ENCODE assay signal across 12 cellular contexts in the genomic region with DNA sequence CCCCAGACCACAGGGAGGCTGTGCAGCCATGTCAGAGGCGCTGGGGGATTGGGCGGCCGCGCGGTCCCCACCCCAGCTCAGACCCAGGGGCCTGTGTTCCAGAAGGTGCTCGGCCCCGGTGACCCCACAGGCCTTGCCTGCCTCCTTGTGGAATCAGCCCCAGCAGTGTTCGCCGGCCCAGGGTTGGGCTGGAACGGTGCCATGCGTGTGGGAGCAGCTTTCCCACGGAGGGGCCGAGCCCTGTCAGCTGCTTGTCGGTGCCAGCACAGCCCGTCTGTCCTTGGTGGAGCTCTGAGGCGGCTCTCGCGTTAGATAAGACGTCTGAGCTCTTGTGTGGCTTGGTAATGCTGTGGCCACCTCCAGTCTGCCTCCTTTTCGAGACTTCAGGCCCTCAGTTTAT. TPM values are rescaled to one million over a fixed set of nuclear protein-coding genes. Genes with fewer than 3 reads are reported as not detected.
DNase-seq lines count a peak whose midpoint lies in the region; ATAC-seq and TF ChIP-seq lines count a peak whose summit lies in the region.
"Had no signal": no experiment of that assay in that cellular context is flagged by ENCODE, and none has a peak within 500 bp of the region (broad histone marks: within the 10 kb centered on the region; RNA-seq: fewer than 3 reads in every experiment).

No MANE protein-coding gene starts in this region.

- H3K9me3 ChIP-seq in body of pancreas, result no peaks in the 10 kb centered on the region
- H3K9me3 ChIP-seq in prostate gland, result no peaks in the 10 kb centered on the region

- H3K27me3 ChIP-seq in body of pancreas (no peaks in the 10 kb centered on the region), prostate gland (replicated peaks; ENCODE audit: insufficient read depth) (no peaks in the 10 kb centered on the region)

- intact Hi-C loops in body of pancreas (cut with DNase I), result no loop called here
- intact Hi-C loops in left cardiac atrium (cut with DNase I), result no loop called here
- intact Hi-C loops in prostate gland (cut with DNase I), result no loop called here

- WGBS in body of pancreas, 2 donors, result 15 to 38% methylated on average over 3 to 19 of the region's 20 CpGs
- 40% methylated on average over 12 of the region's 20 CpGs for WGBS in prostate gland

- TF ChIP-seq CTCF in body of pancreas (IDR thresholded peaks at IDR 0.05) (peak in 4 of 7 experiments; percentile 23 to 35 (median 28)), prostate gland (IDR thresholded peaks at IDR 0.05) (no peak)

- H3K4me3 ChIP-seq in body of pancreas, result no peak overlapping the region
- no peak overlapping the region for H3K4me3 ChIP-seq in prostate gland
- H3K4me3 ChIP-seq: skin epidermis had no signal

- peaks cover 55% of the 10 kb centered on the region for H3K4me1 ChIP-seq in body of pancreas
- H3K4me1 ChIP-seq in prostate gland (replicated peaks), result peaks cover 31% of the 10 kb centered on the region

- DNase-seq in Ammon's horn (ENCODE audit: low spot score), result peak; percentile 76
- DNase-seq in body of pancreas, result peak; percentile 79 to 91 (median 88)
- peak; percentile 91 for DNase-seq in left cardiac atrium
- no peak for DNase-seq in prostate gland (ENCODE audit: low spot score)
- no peak for DNase-seq in T1000 (lab: John Stamatoyannopoulos, UW)
- no peak for DNase-seq in NOMO-1 treated with dmso at 0.1 percent for 144 hours (lab: John Stamatoyannopoulos, UW; ENCODE audit: unreplicated experiment)
- DNase-seq: AML-193, NCI-H510A, T-helper 1 cell had no signal

- ATAC-seq in body of pancreas, result peak; percentile 81
- ATAC-seq in left cardiac atrium, result peak; percentile 75 to 82
- ATAC-seq in HG02763 (IDR thresholded peaks at IDR 0.05; ENCODE audit: unreplicated experiment), result no peak
- ATAC-seq in HG03439 (IDR thresholded peaks at IDR 0.05; ENCODE audit: unreplicated experiment), result no peak

- H3K27ac ChIP-seq in body of pancreas (peak overlapping the region in 3 of 4 donors; percentile 30 to 54 (median 49)), prostate gland (peak overlapping the region; percentile 72)

- no peaks in the 10 kb centered on the region for H3K36me3 ChIP-seq in body of pancreas (replicated peaks in 1 of 2; ENCODE audit: insufficient read depth in 1 of 2, low read depth in 2 of 2)
- H3K36me3 ChIP-seq in prostate gland, result no peaks in the 10 kb centered on the region

- TF ChIP-seq POLR2A in body of pancreas (IDR thresholded peaks at IDR 0.05) (no peak), prostate gland (IDR thresholded peaks at IDR 0.05) (no peak)

RNA-seq across cellular contexts. Expression of a gene that starts 8.5 kb away (rescaled TPM):
- 10 to 100 TPM; 32.9 to 82.4 TPM for total RNA-seq in body of pancreas
- total RNA-seq in left cardiac atrium, result 10 to 100 TPM; 47.0 to 48.7 TPM
- 100 to 1,000 TPM; 162 to 215 TPM for total RNA-seq in prostate gland

RNA-seq across cellular contexts. Expression of a gene that starts 8.9 kb away (rescaled TPM):
- total RNA-seq in body of pancreas, result 1 to 10 TPM; 3.9 to 5.6 TPM
- 1 to 10 TPM; 3.8 to 4.4 TPM for total RNA-seq in left cardiac atrium
- total RNA-seq in prostate gland, result 10 to 100 TPM; 24.7 to 33.2 TPM

Comparison
In these comparisons a context has a peak if more than half of its experiments do, and no peak if none do; other contexts are left out.
1. DNase-seq: peak in Ammon's horn (single experiment), body of pancreas (4 of 4) and left cardiac atrium (single experiment); none in prostate gland (single experiment), T1000 (single experiment) and NOMO-1 treated with dmso at 0.1 percent for 144 hours (single experiment).
2. ATAC-seq: peak in body of pancreas (single experiment) and left cardiac atrium (2 of 2); none in HG02763 (single experiment) and HG03439 (single experiment).
3. CTCF ChIP-seq: peak in body of pancreas (4 of 7); none in prostate gland (0 of 4).